Comparison of ENCODE assay signal across 9 cellular contexts in genomic region chr19:18433735-18434398, GRCh38. TPM values are rescaled to one million over a fixed set of nuclear protein-coding genes. Genes with fewer than 3 reads are reported as not detected.
DNase-seq lines count a peak whose midpoint lies in the region; ATAC-seq and TF ChIP-seq lines count a peak whose summit lies in the region.
"Had no signal": no experiment of that assay in that cellular context is flagged by ENCODE, and none has a peak within 500 bp of the region (broad histone marks: within the 10 kb centered on the region; RNA-seq: fewer than 3 reads in every experiment).

No MANE protein-coding gene starts in this region.

- H3K4me3 ChIP-seq in BLaER1 treated with 17β-estradiol and CSF1 and Interleukin-3, amounts not matched to agents 10 nM and 100 nM = peak overlapping the region; percentile 33 to 77 (median 65); a peak in 19 of 20 replicates
- peak overlapping the region; percentile 42 for H3K4me3 ChIP-seq in OCI-LY1 (ENCODE audit: low read depth, low read length, poor library complexity, severe bottlenecking)

- no peak for TF ChIP-seq CTCF in OCI-LY1 (IDR thresholded peaks at IDR 0.05; ENCODE audit: low read length)
- TF ChIP-seq CTCF in neural crest cell (conservative IDR thresholded peaks at IDR 0.05) = no peak

- no peak overlapping the region for H2AFZ ChIP-seq in OCI-LY1 (ENCODE audit: low read length)

- peak overlapping the region; percentile 64 to 85 (median 82); a peak in 21 of 22 replicates for H3K9ac ChIP-seq in BLaER1 treated with 17β-estradiol and CSF1 and Interleukin-3, amounts not matched to agents 10 nM and 100 nM
- H3K9ac ChIP-seq in OCI-LY1 (ENCODE audit: low read length) = no peak overlapping the region

- H3K27me3 Mint-ChIP-seq in neural crest cell (ENCODE audit: low read depth) = peaks cover 6% of the 10 kb centered on the region

- H3K27me3 ChIP-seq in BLaER1 treated with 17β-estradiol and CSF1 and Interleukin-3, amounts not matched to agents 10 nM and 100 nM = no peaks in the 10 kb centered on the region
- H3K27me3 ChIP-seq in OCI-LY1 (ENCODE audit: insufficient read depth, low read length) = no peaks in the 10 kb centered on the region; the same call in 1 of the 2 replicates

- no peak overlapping the region for H3K27ac Mint-ChIP-seq in neural crest cell (ENCODE audit: unreplicated experiment)

- H3K4me1 Mint-ChIP-seq in neural crest cell = peaks cover 25% of the 10 kb centered on the region

- no peaks in the 10 kb centered on the region for H3K9me2 ChIP-seq in OCI-LY1 (ENCODE audit: low read depth, low read length)

- DNase-seq in ecto neural progenitor cell (ENCODE audit: low spot score) (peak; percentile 76), neural crest cell (ENCODE audit: low read depth, low spot score) (peak; percentile 59), globus pallidus (ENCODE audit: low spot score) (no peak), NCI-H2107 (lab: John Stamatoyannopoulos, UW) (no peak)
- DNase-seq in stimulated activated CD4-positive, alpha-beta T cell treated with anti-CD3 and anti-CD28 coated beads, Interleukin-2, amount 100 ng/mL, for 24 hours = no peak

- H3F3A ChIP-seq in OCI-LY1 (ENCODE audit: insufficient read depth, low read length) = no peaks in the 10 kb centered on the region

- peaks cover 77 to 89% (median 81%) of the 10 kb centered on the region in 10 experiments for H3K4me1 ChIP-seq in BLaER1 treated with 17β-estradiol and CSF1 and Interleukin-3, amounts not matched to agents 10 nM and 100 nM
- peaks cover 34% of the 10 kb centered on the region for H3K4me1 ChIP-seq in OCI-LY1 (ENCODE audit: insufficient read depth, low read length, severe bottlenecking)

- ATAC-seq in HG03039 (IDR thresholded peaks at IDR 0.05; ENCODE audit: unreplicated experiment) = no peak

- no peaks in the 10 kb centered on the region for H3K9me3 ChIP-seq in BLaER1 treated with 17β-estradiol and CSF1 and Interleukin-3, amounts not matched to agents 10 nM and 100 nM (replicated peaks in 1 of 11)
- no peaks in the 10 kb centered on the region for H3K9me3 ChIP-seq in OCI-LY1 (ENCODE audit: low read length)

- peaks cover 19 to 64% (median 31%) of the 10 kb centered on the region in 11 experiments; a peak in 19 of 22 replicates for H4K20me1 ChIP-seq in BLaER1 treated with 17β-estradiol and CSF1 and Interleukin-3, amounts not matched to agents 10 nM and 100 nM
- H4K20me1 ChIP-seq in OCI-LY1 (ENCODE audit: insufficient read depth, low read length) = no peaks in the 10 kb centered on the region

- peak overlapping the region; percentile 81 for H3K4me3 Mint-ChIP-seq in neural crest cell

- H3K36me3 Mint-ChIP-seq in neural crest cell (ENCODE audit: low read depth) = no peaks in the 10 kb centered on the region

- no peaks in the 10 kb centered on the region for H3K9me3 Mint-ChIP-seq in neural crest cell

- H3K79me2 ChIP-seq in OCI-LY1 (ENCODE audit: insufficient read depth, low read length) = no peaks in the 10 kb centered on the region

- H3K27ac ChIP-seq in BLaER1 treated with 17β-estradiol and CSF1 and Interleukin-3, amounts not matched to agents 10 nM and 100 nM = peak overlapping the region in 10 of 11 experiments; percentile 27 to 93 (median 88); a peak in 18 of 22 replicates
- no peak overlapping the region for H3K27ac ChIP-seq in OCI-LY1 (ENCODE audit: low read depth, low read length, poor library complexity, severe bottlenecking)

- peaks cover 0 to 45% (median 19%) of the 10 kb centered on the region in 11 experiments; a peak in 17 of 22 replicates for H3K36me3 ChIP-seq in BLaER1 treated with 17β-estradiol and CSF1 and Interleukin-3, amounts not matched to agents 10 nM and 100 nM
- H3K36me3 ChIP-seq in OCI-LY1 (ENCODE audit: insufficient read depth, low read length) = no peaks in the 10 kb centered on the region

- peak overlapping the region; percentile 87 to 99 (median 93) for H3K4me2 ChIP-seq in BLaER1 treated with 17β-estradiol and CSF1 and Interleukin-3, amounts not matched to agents 10 nM and 100 nM
- H3K4me2 ChIP-seq in OCI-LY1 (ENCODE audit: low read length) = peak overlapping the region; percentile 37; the same call in 1 of the 2 replicates

RNA-seq across cellular contexts. Expression of gene ISYNA1, which starts 4.1 kb away (rescaled TPM):
- total RNA-seq in neural crest cell = 251 and 254 TPM in 2 replicates

RNA-seq across cellular contexts. Expression of gene SSBP4, which starts 14.7 kb away (rescaled TPM):
- total RNA-seq in neural crest cell = 68.0 and 71.8 TPM in 2 replicates

RNA-seq across cellular contexts. Expression of gene LRRC25, which starts 36.4 kb away (rescaled TPM):
- not detected in 2 replicates for total RNA-seq in neural crest cell
- total RNA-seq: myocyte had no signal

RNA-seq across cellular contexts. Expression of gene GDF15, which starts 47.9 kb away (rescaled TPM):
- total RNA-seq in neural crest cell = 1.2 TPM in 2 replicates

Comparison
In these comparisons a context has a peak if more than half of its experiments do, and no peak if none do; other contexts are left out.
1. DNase-seq: peak in ecto neural progenitor cell (single experiment) and neural crest cell (single experiment); none in globus pallidus (single experiment), stimulated activated CD4-positive, alpha-beta T cell treated with anti-CD3 and anti-CD28 coated beads, Interleukin-2, amount 100 ng/mL, for 24 hours (0 of 2) and NCI-H2107 (single experiment).